ENCODE assay signal across 13 cellular contexts in genomic region chr6:129638055-129639019, GRCh38.
DNase-seq lines count a peak whose midpoint lies in the region; ATAC-seq, FAIRE-seq and TF ChIP-seq lines count a peak whose summit lies in the region.
"Had no signal": no experiment of that assay in that cellular context is flagged by ENCODE, and none has a peak within 500 bp of the region (broad histone marks: within the 10 kb centered on the region; RNA-seq: fewer than 3 reads in every experiment).

No MANE protein-coding gene starts in this region.

- DNase-seq in A549 (ENCODE audit: low read depth in 1 of 2, low spot score in 1 of 2) (peak; percentile 25 to 80), NCI-H748 (lab: John Stamatoyannopoulos, UW; ENCODE audit: unreplicated experiment) (peak; percentile 59), choroid plexus epithelial cell (ENCODE audit: low read depth) (peak; percentile 93), NCI-H510A (lab: John Stamatoyannopoulos, UW) (no peak), iPS-NIHi11 (ENCODE audit: low spot score) (no peak)
- DNase-seq in stimulated activated CD4-positive, alpha-beta T cell treated with anti-CD3 and anti-CD28 coated beads, Interleukin-2, amount 100 ng/mL, for 48 hours = no peak
- DNase-seq: activated CD8-positive, alpha-beta memory T cell treated with anti-CD3 and anti-CD28 coated beads, Interleukin-2, amount 50 U/mL, for 4 hours; central memory CD4-positive, alpha-beta T cell; GOT3; MG63 had no signal

- CTCF ChIA-PET in A549 (lab: Yijun Ruan, JAX) = interaction anchor here (0.9 kb wide), 1 partner anchor 13 kb away, joined by 3 read pairs; no protein-coding TSS in a partner anchor

- no peak for TF ChIP-seq CTCF in A549 (IDR thresholded peaks at IDR 0.05)
- TF ChIP-seq CTCF in choroid plexus epithelial cell (conservative IDR thresholded peaks at IDR 0.05; ENCODE audit: low read depth, low read length) = no peak

- no peak for TF ChIP-seq RAD21 in A549 (conservative IDR thresholded peaks at IDR 0.05 in 1 of 2, IDR thresholded peaks at IDR 0.05 in 1 of 2)

- peak overlapping the region; percentile 79 for H3K4me2 ChIP-seq in A549

- no peak for TF ChIP-seq POLR2A in A549 (IDR thresholded peaks at IDR 0.05; ENCODE audit: low read length)

- POLR2A ChIA-PET in A549 (lab: Yijun Ruan, JAX) = no interaction called here

- peak overlapping the region; percentile 81 to 87 for H3K27ac ChIP-seq in A549
- peak overlapping the region; percentile 12 for H3K27ac ChIP-seq in mesodermal cell (ENCODE audit: low read depth, low read length, severe bottlenecking)

- H3K9me3 ChIP-seq in A549 = no peaks in the 10 kb centered on the region
- no peaks in the 10 kb centered on the region for H3K9me3 ChIP-seq in mesodermal cell (ENCODE audit: control insufficient read depth, low read length)
- H3K9me3 ChIP-seq: MG63 had no signal

- H3K4me1 ChIP-seq in A549 = peaks cover 54% of the 10 kb centered on the region
- H3K4me1 ChIP-seq in mesodermal cell (ENCODE audit: control insufficient read depth, insufficient read depth, low read length, poor library complexity, severe bottlenecking) = peaks cover 20% of the 10 kb centered on the region

- 1% methylated on average over 8 of the region's 8 CpGs for WGBS in A549 (ENCODE audit: missing lambda C conversion rate)
- whole genome bisulfite sequencing in mesodermal cell (ENCODE audit: insufficient coverage in 2 of 2), 2 experiments = 62 to 70% methylated on average over 6 to 7 of the region's 8 CpGs

- no peak for FAIRE-seq in A549 (lab: Jason Lieb, UNC)
- FAIRE-seq: G401.6 had no signal

- peak in 1 of 2 experiments; percentile 54; a peak in 1 of 5 replicates for TF ChIP-seq EP300 in A549 (IDR thresholded peaks at IDR 0.05)

- H3K4me3 ChIP-seq in A549 (no peak overlapping the region), choroid plexus epithelial cell (ENCODE audit: low read depth, low read length) (no peak overlapping the region), mesodermal cell (ENCODE audit: extremely low read depth, insufficient read depth, low read length, poor library complexity, severe bottlenecking) (no peak overlapping the region)
- H3K4me3 ChIP-seq: MG63 had no signal

- ATAC-seq in A549 (peak; percentile 91 to 93), HG03045 (IDR thresholded peaks at IDR 0.05; ENCODE audit: unreplicated experiment) (no peak)

- H3K36me3 ChIP-seq in mesodermal cell (ENCODE audit: control insufficient read depth, insufficient read depth, low read length) = no peaks in the 10 kb centered on the region

TF ChIP-seq in A549, 52 proteins besides CTCF, POLR2A, EP300 and RAD21:
- TF ChIP-seq GATA3 (IDR thresholded peaks at IDR 0.05; ENCODE audit: borderline replicate concordance) (peak; percentile 57; the same call in 1 of the 2 replicates), JUN (IDR thresholded peaks at IDR 0.05) (peak; percentile 36 to 52; a peak in 2 of 5 replicates), SREBF2 (IDR thresholded peaks at IDR 0.05) (no peak)

Comparison
In these comparisons a context has a peak if more than half of its experiments do, and no peak if none do; other contexts are left out.
1. DNase-seq: peak in A549 (2 of 2), NCI-H748 (single experiment) and choroid plexus epithelial cell (single experiment); none in NCI-H510A (single experiment), iPS-NIHi11 (single experiment) and stimulated activated CD4-positive, alpha-beta T cell treated with anti-CD3 and anti-CD28 coated beads, Interleukin-2, amount 100 ng/mL, for 48 hours (0 of 2).